In the genomic region with DNA sequence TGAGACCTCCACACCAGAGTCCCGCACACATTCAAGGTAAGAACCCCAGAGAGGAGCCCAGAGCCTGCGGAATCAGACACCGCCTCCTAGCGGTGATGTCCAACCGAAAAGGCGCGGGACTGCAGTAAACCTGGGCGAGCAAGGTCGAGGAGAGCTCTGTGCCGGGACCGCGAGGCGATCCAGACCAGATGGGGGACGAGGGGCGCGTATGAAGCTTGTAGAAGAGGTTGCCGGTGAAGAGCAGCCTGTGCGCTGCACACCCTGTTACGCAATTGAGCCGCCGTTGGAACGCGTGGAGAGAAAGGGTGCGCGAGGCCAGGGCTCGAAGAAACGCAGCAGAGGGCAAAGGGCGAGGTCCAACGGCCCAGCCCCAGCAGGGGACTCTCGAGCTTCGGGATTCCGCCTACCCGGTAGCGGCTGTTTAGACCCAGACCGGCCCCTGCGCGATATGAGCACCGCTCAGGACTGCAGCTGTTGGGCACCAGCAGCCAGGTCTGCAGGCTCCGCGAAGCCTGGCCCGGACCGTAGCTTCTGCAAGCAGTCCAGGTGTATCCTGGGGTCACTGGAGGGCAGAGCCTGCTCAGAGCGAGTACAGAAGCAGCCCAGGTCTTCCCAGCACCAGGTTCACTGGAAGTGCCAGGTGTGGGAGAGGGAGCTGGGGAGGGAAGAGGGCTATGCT, we compare ENCODE assay signal across 9 cellular contexts.
DNase-seq lines count a peak whose midpoint lies in the region; ATAC-seq lines count a peak whose summit lies in the region.
"Had no signal": no experiment of that assay in that cellular context is flagged by ENCODE, and none has a peak within 500 bp of the region (broad histone marks: within the 10 kb centered on the region; RNA-seq: fewer than 3 reads in every experiment).

No MANE protein-coding gene starts in this region.

- no peaks in the 10 kb centered on the region for H3K27me3 Mint-ChIP-seq in stimulated activated naive CD8-positive, alpha-beta T cell treated with anti-CD3 and anti-CD28 coated beads, Interleukin-15, amount 100 ng/mL, for 72 hours

- peak; percentile 39 for ATAC-seq in stimulated activated naive CD8-positive, alpha-beta T cell treated with anti-CD3 and anti-CD28 coated beads, Interleukin-15, amount 100 ng/mL, for 72 hours
- ATAC-seq in GM18502 (IDR thresholded peaks at IDR 0.05; ENCODE audit: poor library complexity, unreplicated experiment) = no peak
- ATAC-seq: gastroesophageal sphincter had no signal

- DNase-seq in activated CD4-positive, alpha-beta T cell treated with anti-CD3 and anti-CD28 coated beads for 24 hours (ENCODE audit: low read depth in 2 of 2) = peak; percentile 19 to 20
- no peak for DNase-seq in activated CD4-positive, alpha-beta T cell treated with anti-CD3 and anti-CD28 coated beads for 1 hour
- peak; percentile 25 for DNase-seq in astrocyte of the hippocampus (ENCODE audit: low read depth, low spot score)
- peak; percentile 77 for DNase-seq in left kidney (ENCODE audit: low read depth, low spot score)
- peak in 1 of 2 donors; percentile 9 for DNase-seq in stimulated activated naive CD8-positive, alpha-beta T cell treated with anti-CD3 and anti-CD28 coated beads, Interleukin-15, amount 100 ng/mL, for 72 hours
- no peak for DNase-seq in RKO (ENCODE audit: low spot score)
- no peak for DNase-seq in NCI-H2081 treated with DMSO at 0.1 percent for 48 hours (lab: John Stamatoyannopoulos, UW)

- H3K4me1 Mint-ChIP-seq in stimulated activated naive CD8-positive, alpha-beta T cell treated with anti-CD3 and anti-CD28 coated beads, Interleukin-15, amount 100 ng/mL, for 72 hours = peaks cover 23% of the 10 kb centered on the region

- no peak overlapping the region for H3K27ac Mint-ChIP-seq in stimulated activated naive CD8-positive, alpha-beta T cell treated with anti-CD3 and anti-CD28 coated beads, Interleukin-15, amount 100 ng/mL, for 72 hours

- peak overlapping the region in 1 of 2 donors; percentile 59 for H3K4me3 Mint-ChIP-seq in stimulated activated naive CD8-positive, alpha-beta T cell treated with anti-CD3 and anti-CD28 coated beads, Interleukin-15, amount 100 ng/mL, for 72 hours

- H3K9me3 Mint-ChIP-seq in stimulated activated naive CD8-positive, alpha-beta T cell treated with anti-CD3 and anti-CD28 coated beads, Interleukin-15, amount 100 ng/mL, for 72 hours = no peaks in the 10 kb centered on the region

Comparison
In these comparisons a context has a peak if more than half of its experiments do, and no peak if none do; other contexts are left out.
1. DNase-seq: peak in activated CD4-positive, alpha-beta T cell treated with anti-CD3 and anti-CD28 coated beads for 24 hours (2 of 2), astrocyte of the hippocampus (single experiment) and left kidney (single experiment); none in activated CD4-positive, alpha-beta T cell treated with anti-CD3 and anti-CD28 coated beads for 1 hour (single experiment), RKO (single experiment) and NCI-H2081 treated with DMSO at 0.1 percent for 48 hours (single experiment).